In genomic region chr10:132848951-132849545, GRCh38 we compare ENCODE assay signal across 24 cellular contexts.
A peak's percentile ranks its signal among the peaks of the same experiment; 100 is the strongest.
DNase-seq lines count a peak whose midpoint lies in the region; ATAC-seq and TF ChIP-seq lines count a peak whose summit lies in the region.
"Had no signal": no experiment of that assay in that cellular context is flagged by ENCODE, and none has a peak within 500 bp of the region (broad histone marks: within the 10 kb centered on the region; RNA-seq: fewer than 3 reads in every experiment).

No MANE protein-coding gene starts in this region.

- no peak for ATAC-seq in GM23338
- ATAC-seq: effector memory CD8-positive, alpha-beta T cell; HCT116; HepG2 had no signal

- H3K79me2 ChIP-seq in GM23338 (replicated peaks; ENCODE audit: insufficient read depth): no peaks in the 10 kb centered on the region
- no peaks in the 10 kb centered on the region for H3K79me2 ChIP-seq in hepatocyte

- TF ChIP-seq CTCF in GM23338 (conservative IDR thresholded peaks at IDR 0.05; ENCODE audit: low read depth in 2 of 2) (no peak), hepatocyte (IDR thresholded peaks at IDR 0.05; ENCODE audit: poor library complexity) (no peak), osteocyte (IDR thresholded peaks at IDR 0.05) (no peak), coronary artery (IDR thresholded peaks at IDR 0.05) (no peak)

- H3K4me2 ChIP-seq in GM23338: no peak overlapping the region
- H3K4me2 ChIP-seq in hepatocyte: peak overlapping the region; percentile 74

- H2AFZ ChIP-seq in GM23338 (peak overlapping the region; percentile 56; the same call in 1 of the 2 replicates), hepatocyte (peak overlapping the region; percentile 71)

- H3K4me1 ChIP-seq in GM23338 (ENCODE audit: insufficient read depth) (no peaks in the 10 kb centered on the region), hepatocyte (ENCODE audit: insufficient read depth) (peaks cover 11% of the 10 kb centered on the region)
- H3K4me1 ChIP-seq: ascending aorta, pancreas, SJCRH30, uterus had no signal

- H3K27ac ChIP-seq in GM23338 (ENCODE audit: low read depth) (no peak overlapping the region), hepatocyte (no peak overlapping the region), coronary artery (no peak overlapping the region)
- H3K27ac ChIP-seq: ascending aorta, left ventricle myocardium inferior, pancreas, SJCRH30, uterus had no signal

- no peaks in the 10 kb centered on the region for H3F3A ChIP-seq in GM23338 (replicated peaks; ENCODE audit: low read depth)

- H3K36me3 Mint-ChIP-seq in GM23338 (ENCODE audit: low read depth) (no peaks in the 10 kb centered on the region), osteocyte (ENCODE audit: unreplicated experiment) (no peaks in the 10 kb centered on the region)

- no peaks in the 10 kb centered on the region for H3K9me3 ChIP-seq in hepatocyte (ENCODE audit: low read depth)
- H3K9me3 ChIP-seq: ascending aorta, pancreas, SJCRH30, uterus had no signal

- no peak overlapping the region for H3K4me3 ChIP-seq in GM23338
- H3K4me3 ChIP-seq in hepatocyte: no peak overlapping the region
- H3K4me3 ChIP-seq in coronary artery: no peak overlapping the region
- H3K4me3 ChIP-seq: ascending aorta, pancreas, SJCRH30, uterus had no signal

- H3K27me3 ChIP-seq in GM23338 (ENCODE audit: insufficient read depth) (no peaks in the 10 kb centered on the region), hepatocyte (no peaks in the 10 kb centered on the region)
- H3K27me3 ChIP-seq: ascending aorta, SJCRH30, uterus had no signal

- H3K4me1 Mint-ChIP-seq in GM23338: peaks cover 8% of the 10 kb centered on the region; the same call in 2 of the 3 replicates
- H3K4me1 Mint-ChIP-seq in osteocyte (ENCODE audit: unreplicated experiment): no peaks in the 10 kb centered on the region

- H3K4me3 Mint-ChIP-seq in GM23338 (no peak overlapping the region), osteocyte (ENCODE audit: unreplicated experiment) (no peak overlapping the region)
- H3K4me3 Mint-ChIP-seq: T-helper 2 cell treated with Interferon-gamma antibody and Interleukin-4, amounts not matched to agents 5 μg/mL and 100 μg/mL, for 36 hours had no signal

- H3K27me3 Mint-ChIP-seq in GM23338 (ENCODE audit: insufficient read depth, low read depth, poor library complexity) (peaks cover 4% of the 10 kb centered on the region), osteocyte (ENCODE audit: unreplicated experiment) (peaks cover 16% of the 10 kb centered on the region)

- H3K9me2 ChIP-seq in GM23338 (ENCODE audit: insufficient read depth) (no peaks in the 10 kb centered on the region), hepatocyte (replicated peaks; ENCODE audit: insufficient read depth) (no peaks in the 10 kb centered on the region)

- DNase-seq in NCI-H345 (lab: John Stamatoyannopoulos, UW) (peak; percentile 4), NCI-H345 treated with DMSO at 0.1 percent for 48 hours (lab: John Stamatoyannopoulos, UW; ENCODE audit: unreplicated experiment) (no peak), GM23338 (ENCODE audit: low spot score) (no peak), hepatocyte (ENCODE audit: low spot score) (no peak), osteocyte (ENCODE audit: extremely low spot score, unreplicated experiment) (peak; percentile 76), coronary artery (ENCODE audit: low spot score) (no peak), SKM-1 treated with dmso at 0.1 percent for 144 hours (lab: John Stamatoyannopoulos, UW; ENCODE audit: unreplicated experiment) (no peak), NCI-H774 (lab: John Stamatoyannopoulos, UW) (no peak)
- DNase-seq: 8988T; activated B cell treated with CpG ODN at 0.5 μM for 24 hours; effector memory CD8-positive, alpha-beta T cell; GDM1; left ventricle myocardium inferior; NCI-H1105 treated with DMSO at 0.1 percent for 48 hours; NCI-H748 treated with DMSO at 0.1 percent for 48 hours; stimulated activated naive CD4-positive, alpha-beta T cell treated with Interleukin-2 at 50 U/mL for 16 hours had no signal

- H3K36me3 ChIP-seq in GM23338 (ENCODE audit: insufficient read depth): no peaks in the 10 kb centered on the region
- H3K36me3 ChIP-seq in hepatocyte (replicated peaks; ENCODE audit: insufficient read depth, low read depth): no peaks in the 10 kb centered on the region
- H3K36me3 ChIP-seq: ascending aorta, left ventricle myocardium inferior, pancreas, SJCRH30, uterus had no signal

- H3K27ac Mint-ChIP-seq in GM23338: no peak overlapping the region
- H3K27ac Mint-ChIP-seq in osteocyte (ENCODE audit: unreplicated experiment): no peak overlapping the region
- H3K27ac Mint-ChIP-seq: activated B cell treated with CpG ODN at 0.5 μM for 24 hours; activated T-helper 2 cell treated with anti-CD3 and anti-CD28 coated beads, Interferon-gamma antibody, Interleukin-2, Interleukin-4, amounts not matched to agents 10 μg/mL and 5 μg/mL and 100 μg/mL, durations not matched to agents 14 hours and 24 hours and 36 hours; T-helper 2 cell treated with Interferon-gamma antibody and Interleukin-4, amounts not matched to agents 5 μg/mL and 100 μg/mL, for 36 hours had no signal

- peaks cover 5% of the 10 kb centered on the region; the same call in 2 of the 3 replicates for H3K9me3 Mint-ChIP-seq in GM23338
- H3K9me3 Mint-ChIP-seq in osteocyte (ENCODE audit: unreplicated experiment): peaks cover 5% of the 10 kb centered on the region
- H3K9me3 Mint-ChIP-seq: activated B cell treated with CpG ODN at 0.5 μM for 24 hours; effector memory CD8-positive, alpha-beta T cell; T-helper 2 cell treated with Interferon-gamma antibody and Interleukin-4, amounts not matched to agents 5 μg/mL and 100 μg/mL, for 36 hours had no signal

- whole genome bisulfite sequencing in hepatocyte (ENCODE audit: low lambda C conversion rate, missing lambda C conversion rate): 89% methylated on average over 21 of the region's 21 CpGs

- no peaks in the 10 kb centered on the region for H4K20me1 ChIP-seq in GM23338 (replicated peaks; ENCODE audit: insufficient read depth)
- no peaks in the 10 kb centered on the region for H4K20me1 ChIP-seq in hepatocyte (ENCODE audit: insufficient read depth, poor library complexity, severe bottlenecking)

TF ChIP-seq in GM23338, 12 proteins besides CTCF, POLR2A, EP300 and RAD21 (continues in another document):
- TF ChIP-seq STAT1 (IDR thresholded peaks at IDR 0.05; ENCODE audit: unreplicated experiment): no peak
- TF ChIP-seq EZH2 (IDR thresholded peaks at IDR 0.05; ENCODE audit: low read depth, unreplicated experiment): no peak
- TF ChIP-seq ZNF114 (CRISPR knock-in tag; IDR thresholded peaks at IDR 0.05): no peak
- TF ChIP-seq ZNF462 (CRISPR knock-in tag; IDR thresholded peaks at IDR 0.05): no peak
- TF ChIP-seq JUNB (IDR thresholded peaks at IDR 0.05; ENCODE audit: unreplicated experiment): no peak

Comparison
In these comparisons a context has a peak if more than half of its experiments do, and no peak if none do; other contexts are left out.
1. DNase-seq: peak in NCI-H345 (single experiment) and osteocyte (single experiment); none in NCI-H345 treated with DMSO at 0.1 percent for 48 hours (single experiment), GM23338 (single experiment), hepatocyte (single experiment), coronary artery (single experiment), SKM-1 treated with dmso at 0.1 percent for 144 hours (single experiment) and NCI-H774 (single experiment).